ENCODE assay signal across 8 cellular contexts in genomic region chr1:84297546-84298244, GRCh38. TPM values are rescaled to one million over a fixed set of nuclear protein-coding genes. Genes with fewer than 3 reads are reported as not detected.
DNase-seq lines count a peak whose midpoint lies in the region; ATAC-seq and TF ChIP-seq lines count a peak whose summit lies in the region.

No MANE protein-coding gene starts in this region.

- H3K4me1 ChIP-seq in DOHH2 (ENCODE audit: control insufficient read depth, low read length) (peaks cover 50% of the 10 kb centered on the region), ectodermal cell (ENCODE audit: control insufficient read depth, insufficient read depth, low read length) (peaks cover 33% of the 10 kb centered on the region)

- no peaks in the 10 kb centered on the region for H4K20me1 ChIP-seq in DOHH2 (ENCODE audit: control insufficient read depth, insufficient read depth, low read depth, low read length)

- H3K27ac ChIP-seq in DOHH2 (ENCODE audit: low read depth, low read length) = peak overlapping the region; percentile 81
- H3K27ac ChIP-seq in ectodermal cell (ENCODE audit: insufficient read depth, low read depth, low read length, poor library complexity, severe bottlenecking) = no peak overlapping the region

- no peaks in the 10 kb centered on the region for H3K27me3 Mint-ChIP-seq in osteocyte (ENCODE audit: unreplicated experiment)

- H3K4me3 Mint-ChIP-seq in osteocyte (ENCODE audit: unreplicated experiment) = peak overlapping the region; percentile 91

- H3K9me3 Mint-ChIP-seq in osteocyte (ENCODE audit: unreplicated experiment) = peaks cover 14% of the 10 kb centered on the region

- H3K36me3 Mint-ChIP-seq in osteocyte (ENCODE audit: unreplicated experiment) = peaks cover 2% of the 10 kb centered on the region

- TF ChIP-seq CTCF in DOHH2 (IDR thresholded peaks at IDR 0.05; ENCODE audit: low read depth, low read length, poor library complexity, severe bottlenecking) = no peak
- no peak for TF ChIP-seq CTCF in osteocyte (IDR thresholded peaks at IDR 0.05)

- H3K4me3 ChIP-seq in DOHH2 (ENCODE audit: low read length) = peak overlapping the region; percentile 95
- peak overlapping the region; percentile 81 for H3K4me3 ChIP-seq in Jurkat, Clone E6-1 (ENCODE audit: low read length)
- peak overlapping the region; percentile 89 for H3K4me3 ChIP-seq in ectodermal cell (ENCODE audit: insufficient read depth, low read depth, low read length)

- peak overlapping the region; percentile 78 for H3K4me2 ChIP-seq in DOHH2 (ENCODE audit: low read length)

- peaks cover 9% of the 10 kb centered on the region for H3F3A ChIP-seq in DOHH2 (ENCODE audit: control insufficient read depth, insufficient read depth)

- no peak overlapping the region for H3K27ac Mint-ChIP-seq in osteocyte (ENCODE audit: unreplicated experiment)

- no peaks in the 10 kb centered on the region for H3K27me3 ChIP-seq in DOHH2 (ENCODE audit: control insufficient read depth, low read length)
- no peaks in the 10 kb centered on the region for H3K27me3 ChIP-seq in ectodermal cell (ENCODE audit: control insufficient read depth, insufficient read depth, low read length, poor library complexity, severe bottlenecking)

- peaks cover 9% of the 10 kb centered on the region; the same call in 1 of the 2 replicates for H3K9me3 ChIP-seq in DOHH2 (ENCODE audit: control insufficient read depth, insufficient read depth, low read length)
- H3K9me3 ChIP-seq in ectodermal cell (ENCODE audit: control insufficient read depth, low read length) = no peaks in the 10 kb centered on the region

- peaks cover 18% of the 10 kb centered on the region for H3K79me2 ChIP-seq in DOHH2 (ENCODE audit: control insufficient read depth, low read length)

- ATAC-seq in HG03196 (IDR thresholded peaks at IDR 0.05; ENCODE audit: unreplicated experiment) (no peak), HG03439 (IDR thresholded peaks at IDR 0.05; ENCODE audit: unreplicated experiment) (no peak), GM19328 (IDR thresholded peaks at IDR 0.05; ENCODE audit: unreplicated experiment) (no peak)

- H3K36me3 ChIP-seq in DOHH2 (ENCODE audit: control insufficient read depth, low read length) = peaks cover 3% of the 10 kb centered on the region; the same call in 1 of the 2 replicates
- no peaks in the 10 kb centered on the region for H3K36me3 ChIP-seq in ectodermal cell (ENCODE audit: control insufficient read depth, insufficient read depth, low read length)

- peaks cover 25% of the 10 kb centered on the region for H3K4me1 Mint-ChIP-seq in osteocyte (ENCODE audit: unreplicated experiment)

- H3K9me2 ChIP-seq in DOHH2 (replicated peaks; ENCODE audit: control insufficient read depth, low read length) = no peaks in the 10 kb centered on the region

- DNase-seq in Jurkat, Clone E6-1 (ENCODE audit: low read depth, low spot score) = no peak
- DNase-seq in osteocyte (ENCODE audit: extremely low spot score, unreplicated experiment) (no peak), NCI-H2196 treated with DMSO at 0.1 percent for 48 hours (lab: John Stamatoyannopoulos, UW; ENCODE audit: unreplicated experiment) (no peak)

- 89 to 94% methylated on average over 10 of the region's 10 CpGs for WGBS in ectodermal cell, 2 experiments

RNA-seq across cellular contexts. Expression of gene SAMD13, which starts 3.8 kb away (rescaled TPM):
- polyA plus RNA-seq in Jurkat, Clone E6-1 (2012; ENCODE audit: insufficient read depth, insufficient read length) = 6.2 TPM
- polyA plus RNA-seq in ectodermal cell (2013, experiment 1 of 4) = 6.1 TPM
- 4.7 TPM for polyA plus RNA-seq in ectodermal cell (2013, experiment 2 of 4)
- polyA plus RNA-seq in ectodermal cell (2013, experiment 3 of 4) = 6.0 TPM
- polyA plus RNA-seq in ectodermal cell (2013, experiment 4 of 4) = 6.6 TPM
- 0.81 and 0.99 TPM in 2 replicates for total RNA-seq in osteocyte
